In genomic region chr22:40001104-40001503, GRCh38 we compare ENCODE assay signal across 1 cellular context.
TF ChIP-seq lines count a peak whose summit lies in the region.

No MANE protein-coding gene starts in this region.

TF ChIP-seq in H1, 55 proteins besides CTCF, POLR2A, EP300 and RAD21:
- TF ChIP-seq KDM5A (IDR thresholded peaks at IDR 0.05; ENCODE audit: low read length) (no peak), CEBPB (IDR thresholded peaks at IDR 0.05; ENCODE audit: low read depth, low read length) (no peak), CBX5 (IDR thresholded peaks at IDR 0.05; ENCODE audit: low read depth, low read length) (no peak), JUN (IDR thresholded peaks at IDR 0.05; ENCODE audit: low read depth, low read length) (no peak), EZH2 (IDR thresholded peaks at IDR 0.05; ENCODE audit: low read depth, low read length, severe bottlenecking) (no peak), TAF1 (IDR thresholded peaks at IDR 0.05; ENCODE audit: low read depth, low read length) (no peak), HDAC2 (IDR thresholded peaks at IDR 0.05; ENCODE audit: borderline replicate concordance in 1 of 2, low read depth in 2 of 2, low read length in 2 of 2) (no peak), TBP (IDR thresholded peaks at IDR 0.05; ENCODE audit: low read depth, low read length) (no peak), ZNF274 (IDR thresholded peaks at IDR 0.05; ENCODE audit: borderline replicate concordance, extremely low read depth, low read length) (no peak), CHD7 (IDR thresholded peaks at IDR 0.05; ENCODE audit: insufficient replicate concordance, low read length) (no peak), KDM1A (IDR thresholded peaks at IDR 0.05; ENCODE audit: borderline replicate concordance, low read length) (no peak), RNF2 (IDR thresholded peaks at IDR 0.05; ENCODE audit: borderline replicate concordance, low read depth, low read length, missing control alignments, poor library complexity, severe bottlenecking) (no peak), CHD2 (IDR thresholded peaks at IDR 0.05; ENCODE audit: low read length) (no peak), SUZ12 (IDR thresholded peaks at IDR 0.05; ENCODE audit: low read length) (no peak), YY1 (IDR thresholded peaks at IDR 0.05; ENCODE audit: low read depth, low read length) (no peak), RBBP5 (IDR thresholded peaks at IDR 0.05; ENCODE audit: borderline replicate concordance, low read depth, low read length) (no peak), MAX (IDR thresholded peaks at IDR 0.05) (no peak), SP4 (IDR thresholded peaks at IDR 0.05; ENCODE audit: low read length) (no peak), SIN3A (conservative IDR thresholded peaks at IDR 0.05 in 1 of 2, IDR thresholded peaks at IDR 0.05 in 1 of 2; ENCODE audit: low read depth in 1 of 2, low read length in 2 of 2) (no peak), POLR2AphosphoS5 (IDR thresholded peaks at IDR 0.05; ENCODE audit: low read depth, low read length) (no peak)
